Comparison of ENCODE assay signal across 8 cellular contexts in genomic region chr6:137094411-137095008, GRCh38. TPM values are rescaled to one million over a fixed set of nuclear protein-coding genes. Genes with fewer than 3 reads are reported as not detected.
A peak's percentile ranks its signal among the peaks of the same experiment; 100 is the strongest.
DNase-seq lines count a peak whose midpoint lies in the region; ATAC-seq and TF ChIP-seq lines count a peak whose summit lies in the region.

No MANE protein-coding gene starts in this region.

- H3K4me1 Mint-ChIP-seq in activated naive CD4-positive, alpha-beta T cell treated with anti-CD3 and anti-CD28 coated beads for 36 hours (ENCODE audit: low read depth): peaks cover 13% of the 10 kb centered on the region

- H3K36me3 Mint-ChIP-seq in activated naive CD4-positive, alpha-beta T cell treated with anti-CD3 and anti-CD28 coated beads for 36 hours (ENCODE audit: low read depth): no peaks in the 10 kb centered on the region

- no peak overlapping the region for H3K23ac ChIP-seq in trophoblast cell (ENCODE audit: low read length)

- H3K4me3 ChIP-seq in KMS-11 (IDR thresholded peaks at IDR 0.05; ENCODE audit: insufficient read depth, low read depth, low read length) (no peak overlapping the region), trophoblast cell (ENCODE audit: low read depth, low read length) (no peak overlapping the region)

- no peak overlapping the region for H2BK5ac ChIP-seq in trophoblast cell (ENCODE audit: low read depth, low read length, poor library complexity)

- H2AFZ ChIP-seq in KMS-11 (ENCODE audit: low read depth) (no peak overlapping the region), trophoblast cell (ENCODE audit: insufficient read depth, low read length, poor library complexity) (no peak overlapping the region)

- no peak for ATAC-seq in GM21723 (IDR thresholded peaks at IDR 0.05; ENCODE audit: unreplicated experiment)

- no peak overlapping the region for H3K27ac Mint-ChIP-seq in activated naive CD4-positive, alpha-beta T cell treated with anti-CD3 and anti-CD28 coated beads for 36 hours

- WGBS in trophoblast cell (ENCODE audit: extremely low coverage, insufficient coverage, insufficient read length): no CpG with 5 or more reads among the region's 5 CpGs

- H3K27me3 ChIP-seq in KMS-11 (ENCODE audit: insufficient read depth, low read depth) (no peaks in the 10 kb centered on the region), trophoblast cell (ENCODE audit: insufficient read depth, low read length) (no peaks in the 10 kb centered on the region)

- DNase-seq in 8988T: peak; percentile 13
- DNase-seq in SIG-M5 treated with dmso at 0.1 percent for 504 hours (lab: John Stamatoyannopoulos, UW; ENCODE audit: unreplicated experiment): peak; percentile 82
- DNase-seq in activated naive CD4-positive, alpha-beta T cell treated with anti-CD3 and anti-CD28 coated beads for 36 hours: peak; percentile 75
- DNase-seq in glomerular visceral epithelial cell (ENCODE audit: extremely low spot score): peak; percentile 65
- peak; percentile 67 to 88 for DNase-seq in trophoblast cell

- H4K8ac ChIP-seq in trophoblast cell (ENCODE audit: low read depth, low read length): no peak overlapping the region

- H3K4ac ChIP-seq in trophoblast cell (ENCODE audit: low read depth, low read length): no peak overlapping the region

- H4K91ac ChIP-seq in trophoblast cell (ENCODE audit: low read depth, low read length): no peak overlapping the region

- H2BK120ac ChIP-seq in trophoblast cell (ENCODE audit: insufficient read depth, low read length, poor library complexity): no peak overlapping the region

- H3K9ac ChIP-seq in KMS-11: no peak overlapping the region
- no peak overlapping the region for H3K9ac ChIP-seq in trophoblast cell (ENCODE audit: low read length)

- no peaks in the 10 kb centered on the region for H3K79me2 ChIP-seq in KMS-11 (ENCODE audit: insufficient read depth, low read depth)
- H3K79me2 ChIP-seq in trophoblast cell (ENCODE audit: control insufficient read depth, insufficient read depth, low read length, poor library complexity): no peaks in the 10 kb centered on the region

- H3K18ac ChIP-seq in trophoblast cell (ENCODE audit: low read length): no peak overlapping the region

- H3K27me3 Mint-ChIP-seq in activated naive CD4-positive, alpha-beta T cell treated with anti-CD3 and anti-CD28 coated beads for 36 hours (ENCODE audit: low read depth): peaks cover 3% of the 10 kb centered on the region

- TF ChIP-seq CTCF in GM12873 (IDR thresholded peaks at IDR 0.05; ENCODE audit: insufficient read depth, low read depth, low read length, missing control alignments): peak; percentile 73
- peak; percentile 84 for TF ChIP-seq CTCF in KMS-11 (conservative IDR thresholded peaks at IDR 0.05; ENCODE audit: low read depth, low read length)

- H3K4me3 Mint-ChIP-seq in activated naive CD4-positive, alpha-beta T cell treated with anti-CD3 and anti-CD28 coated beads for 36 hours: no peak overlapping the region

- no peak overlapping the region for H3K27ac ChIP-seq in KMS-11
- no peak overlapping the region for H3K27ac ChIP-seq in trophoblast cell (ENCODE audit: low read depth, low read length)

- no peak overlapping the region for H2BK12ac ChIP-seq in trophoblast cell (ENCODE audit: low read length)

- H3K79me1 ChIP-seq in trophoblast cell (ENCODE audit: low read length): no peaks in the 10 kb centered on the region

- peak overlapping the region; percentile 14 for H3K4me2 ChIP-seq in KMS-11
- H3K4me2 ChIP-seq in trophoblast cell (ENCODE audit: low read length): no peak overlapping the region

- H4K12ac ChIP-seq in trophoblast cell (ENCODE audit: low read depth, low read length): no peak overlapping the region

- intact Hi-C loops in activated naive CD4-positive, alpha-beta T cell treated with anti-CD3 and anti-CD28 coated beads for 36 hours (cut with micrococcal nuclease): loop anchor here (1.0 to 10.0 kb wide), 10 partner anchors 18 to 910 kb away; partner anchors contain the start of gene IFNGR1

- H3K9me3 Mint-ChIP-seq in activated naive CD4-positive, alpha-beta T cell treated with anti-CD3 and anti-CD28 coated beads for 36 hours: no peaks in the 10 kb centered on the region

- no peaks in the 10 kb centered on the region for H3K9me3 ChIP-seq in trophoblast cell (ENCODE audit: insufficient read depth, low read depth, low read length)

- H3K36me3 ChIP-seq in KMS-11 (ENCODE audit: insufficient read depth) (no peaks in the 10 kb centered on the region), trophoblast cell (ENCODE audit: control insufficient read depth in 1 of 2, insufficient read depth in 2 of 2, low read length in 2 of 2) (no peaks in the 10 kb centered on the region)

- peaks cover 48% of the 10 kb centered on the region for H3K4me1 ChIP-seq in KMS-11 (ENCODE audit: low read depth, poor library complexity, severe bottlenecking)
- no peaks in the 10 kb centered on the region for H3K4me1 ChIP-seq in trophoblast cell (ENCODE audit: control insufficient read depth in 1 of 2, insufficient read depth in 2 of 2, low read length in 2 of 2)

- H2AK5ac ChIP-seq in trophoblast cell (ENCODE audit: low read length): no peak overlapping the region

- CTCF ChIA-PET in activated naive CD4-positive, alpha-beta T cell treated with anti-CD3 and anti-CD28 coated beads for 36 hours (lab: Charles Lee): interaction anchor here (0.6 to 1.5 kb wide), 27 partner anchors 9 to 882 kb away, joined by 3 to 18 read pairs (median 4); no protein-coding TSS in a partner anchor

- H3K14ac ChIP-seq in trophoblast cell (ENCODE audit: low read length): no peak overlapping the region

- H4K20me1 ChIP-seq in KMS-11 (ENCODE audit: insufficient read depth): no peaks in the 10 kb centered on the region

RNA-seq across cellular contexts. Expression of gene IL20RA, which starts 49.7 kb away (rescaled TPM):
- total RNA-seq in activated naive CD4-positive, alpha-beta T cell treated with anti-CD3 and anti-CD28 coated beads for 36 hours: not detected
- polyA plus RNA-seq in trophoblast cell (2013): 0.08 and 0.15 TPM in 2 replicates

Comparison
In these comparisons a context has a peak if more than half of its experiments do, and no peak if none do; other contexts are left out.
1. DNase-seq: peak in every context shown above with its lines; median percentile 82 in SIG-M5 treated with dmso at 0.1 percent for 504 hours; 78 in trophoblast cell; 75 in activated naive CD4-positive, alpha-beta T cell treated with anti-CD3 and anti-CD28 coated beads for 36 hours; 65 in glomerular visceral epithelial cell; 13 in 8988T.